Comparison of ENCODE assay signal across 11 cellular contexts in the genomic region with DNA sequence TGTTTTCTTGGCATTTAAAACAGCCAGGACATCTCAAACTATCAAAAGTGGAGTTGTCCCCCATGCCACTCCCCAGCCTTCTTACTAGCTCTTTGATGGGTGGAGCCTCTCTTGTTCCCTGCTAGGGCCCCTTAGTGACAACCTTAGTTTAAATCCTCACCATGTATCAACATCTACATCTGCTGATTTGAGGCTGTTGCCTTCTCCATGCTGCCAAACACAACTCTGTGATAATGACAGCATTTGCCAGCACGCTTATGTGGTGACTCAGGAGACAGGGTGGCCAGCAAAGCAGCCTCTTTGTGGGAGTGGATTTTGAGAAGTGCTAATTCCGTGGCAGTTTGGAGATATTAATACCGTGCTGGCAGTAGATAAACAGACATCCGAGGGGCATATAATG.
A peak's percentile ranks its signal among the peaks of the same experiment; 100 is the strongest.
DNase-seq lines count a peak whose midpoint lies in the region; ATAC-seq lines count a peak whose summit lies in the region.
"Had no signal": no experiment of that assay in that cellular context is flagged by ENCODE, and none has a peak within 500 bp of the region (broad histone marks: within the 10 kb centered on the region; RNA-seq: fewer than 3 reads in every experiment).

No MANE protein-coding gene starts in this region.

- no peaks in the 10 kb centered on the region for H3K9me3 Mint-ChIP-seq in dendritic cell treated with granulocyte-macrophage colony-stimulating factor and Interleukin-4, amounts not matched to agents 40 ng/mL and 50 ng/mL, for 4 days

- ATAC-seq in GM21717 (IDR thresholded peaks at IDR 0.05; ENCODE audit: unreplicated experiment), result no peak

- intact Hi-C loops in dendritic cell treated with granulocyte-macrophage colony-stimulating factor and Interleukin-4, amounts not matched to agents 40 ng/mL and 50 ng/mL, for 4 days (cut with micrococcal nuclease), result no loop called here

- peak overlapping the region; percentile 58 for H3K27ac Mint-ChIP-seq in dendritic cell treated with granulocyte-macrophage colony-stimulating factor and Interleukin-4, amounts not matched to agents 40 ng/mL and 50 ng/mL, for 4 days
- H3K27ac Mint-ChIP-seq: activated naive CD8-positive, alpha-beta T cell had no signal

- DNase-seq in AG20443 (ENCODE audit: low spot score), result peak; percentile 85
- DNase-seq in NCI-H2171 (lab: John Stamatoyannopoulos, UW), result peak; percentile 44
- peak; percentile 63 for DNase-seq in middle frontal gyrus (ENCODE audit: extremely low spot score, low spot score)
- DNase-seq in germinal center (ENCODE audit: low spot score), result no peak
- DNase-seq in NCI-H774 (lab: John Stamatoyannopoulos, UW), result no peak
- no peak for DNase-seq in NCI-H2196 (lab: John Stamatoyannopoulos, UW; ENCODE audit: unreplicated experiment)
- DNase-seq: naive B cell, testis had no signal

- peaks cover 26% of the 10 kb centered on the region for H3K4me1 Mint-ChIP-seq in dendritic cell treated with granulocyte-macrophage colony-stimulating factor and Interleukin-4, amounts not matched to agents 40 ng/mL and 50 ng/mL, for 4 days (ENCODE audit: low read depth)

- H3K27me3 Mint-ChIP-seq in dendritic cell treated with granulocyte-macrophage colony-stimulating factor and Interleukin-4, amounts not matched to agents 40 ng/mL and 50 ng/mL, for 4 days, result no peaks in the 10 kb centered on the region
- H3K27me3 Mint-ChIP-seq: activated naive CD8-positive, alpha-beta T cell; naive B cell had no signal

- no peak overlapping the region for H3K4me3 Mint-ChIP-seq in dendritic cell treated with granulocyte-macrophage colony-stimulating factor and Interleukin-4, amounts not matched to agents 40 ng/mL and 50 ng/mL, for 4 days
- H3K4me3 Mint-ChIP-seq: activated naive CD8-positive, alpha-beta T cell; naive B cell had no signal

- peaks cover 45% of the 10 kb centered on the region for H3K36me3 Mint-ChIP-seq in dendritic cell treated with granulocyte-macrophage colony-stimulating factor and Interleukin-4, amounts not matched to agents 40 ng/mL and 50 ng/mL, for 4 days (ENCODE audit: low read depth)

Comparison
In these comparisons a context has a peak if more than half of its experiments do, and no peak if none do; other contexts are left out.
1. DNase-seq: peak in AG20443 (single experiment), NCI-H2171 (single experiment) and middle frontal gyrus (single experiment); none in germinal center (single experiment), NCI-H774 (single experiment) and NCI-H2196 (single experiment).